ENCODE assay signal across 9 cellular contexts in the genomic region with DNA sequence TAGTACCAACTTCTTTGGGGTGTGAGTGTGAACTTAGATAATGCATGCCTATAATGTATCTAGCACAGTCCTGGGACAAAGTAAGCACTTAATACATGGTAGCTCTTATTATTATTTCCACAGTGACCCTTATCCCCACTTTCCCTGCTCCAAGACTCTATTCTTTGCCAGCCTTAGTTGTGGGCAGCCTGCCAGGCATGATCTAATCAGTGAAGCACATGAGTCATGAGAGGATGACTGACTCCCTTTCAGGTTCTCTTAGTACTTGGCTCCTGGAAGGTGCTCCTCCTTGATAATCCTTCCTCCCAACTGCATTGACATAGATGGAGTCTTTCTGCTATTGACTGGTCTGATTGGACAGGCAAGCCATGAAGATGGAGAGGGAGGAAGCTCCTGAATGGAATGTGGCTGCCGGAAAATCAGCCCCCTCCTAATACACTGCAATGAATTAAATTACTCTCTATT. TPM values are rescaled to one million over a fixed set of nuclear protein-coding genes. Genes with fewer than 3 reads are reported as not detected.
A peak's percentile ranks its signal among the peaks of the same experiment; 100 is the strongest.
DNase-seq lines count a peak whose midpoint lies in the region; ATAC-seq and TF ChIP-seq lines count a peak whose summit lies in the region.
"Had no signal": no experiment of that assay in that cellular context is flagged by ENCODE, and none has a peak within 500 bp of the region (broad histone marks: within the 10 kb centered on the region; RNA-seq: fewer than 3 reads in every experiment).

No MANE protein-coding gene starts in this region.

- H3K27me3 Mint-ChIP-seq in activated CD4-positive, alpha-beta T cell treated with anti-CD3 and anti-CD28 coated beads for 36 hours, result peaks cover 9% of the 10 kb centered on the region

- H3K36me3 ChIP-seq in SJSA1 (no peaks in the 10 kb centered on the region), heart left ventricle (no peaks in the 10 kb centered on the region), testis (ENCODE audit: low read depth, missing control alignments) (no peaks in the 10 kb centered on the region)
- H3K36me3 ChIP-seq: cardiac muscle cell had no signal

- H3K36me3 Mint-ChIP-seq in activated CD4-positive, alpha-beta T cell treated with anti-CD3 and anti-CD28 coated beads for 36 hours (ENCODE audit: low read depth), result no peaks in the 10 kb centered on the region

- no peak overlapping the region for H3K27ac Mint-ChIP-seq in activated CD4-positive, alpha-beta T cell treated with anti-CD3 and anti-CD28 coated beads for 36 hours

- TF ChIP-seq POLR2A in heart left ventricle (IDR thresholded peaks at IDR 0.05) (no peak), testis (IDR thresholded peaks at IDR 0.05) (no peak)

- intact Hi-C loops in activated CD4-positive, alpha-beta T cell treated with anti-CD3 and anti-CD28 coated beads for 36 hours (cut with DNase I, micrococcal nuclease), result loop anchor here (1.0 to 10.0 kb wide), 9 partner anchors 83 to 1887 kb away; a partner anchor contains a TSS
- intact Hi-C loops in heart left ventricle (cut with DNase I) (loop anchor here in 9 of 10 donors (2.0 to 10.0 kb wide), 9 partner anchors 83 to 497 kb away; a partner anchor contains a TSS), testis (cut with DNase I; ENCODE audit: low total_unique reads) (loop anchor here (10.0 kb wide), 1 partner anchor 264 kb away; no protein-coding TSS in a partner anchor)

- H3K9me3 Mint-ChIP-seq in activated CD4-positive, alpha-beta T cell treated with anti-CD3 and anti-CD28 coated beads for 36 hours (ENCODE audit: low read depth), result no peaks in the 10 kb centered on the region

- no peak overlapping the region for H3K4me3 ChIP-seq in SJSA1
- H3K4me3 ChIP-seq in heart left ventricle, result no peak overlapping the region
- H3K4me3 ChIP-seq in testis, result no peak overlapping the region
- H3K4me3 ChIP-seq: cardiac muscle cell had no signal

- DNase-seq in activated CD4-positive, alpha-beta T cell treated with anti-CD3 and anti-CD28 coated beads for 36 hours, result peak; percentile 60
- DNase-seq in activated CD4-positive, alpha-beta T cell treated with anti-CD3 and anti-CD28 coated beads for 1 hour, result no peak
- DNase-seq in SJSA1 (ENCODE audit: low read depth in 1 of 2, low spot score in 2 of 2) (peak; percentile 86 to 92), heart left ventricle (peak; percentile 48 to 86 (median 70)), testis (peak; percentile 71), HuH-7.5 (ENCODE audit: low spot score) (no peak), NCI-H524 treated with DMSO at 0.1 percent for 48 hours (lab: John Stamatoyannopoulos, UW) (no peak)

- CTCF ChIA-PET in activated CD4-positive, alpha-beta T cell treated with anti-CD3 and anti-CD28 coated beads for 36 hours (lab: Charles Lee), result interaction anchor here (0.8 to 2.0 kb wide), 11 partner anchors 9 to 496 kb away, joined by 3 to 7 read pairs (median 4); no protein-coding TSS in a partner anchor

- H3K27ac ChIP-seq in SJSA1 (peak overlapping the region; percentile 40), heart left ventricle (no peak overlapping the region), testis (no peak overlapping the region)
- H3K27ac ChIP-seq: cardiac muscle cell had no signal

- WGBS in heart left ventricle, 4 donors, result 46 to 83% (median 71%) methylated on average over 1 of the region's 1 CpG
- WGBS in testis, 2 donors, result 92 to 95% methylated on average over 1 of the region's 1 CpG

- no peak for TF ChIP-seq CTCF in heart left ventricle (IDR thresholded peaks at IDR 0.05)
- no peak for TF ChIP-seq CTCF in testis (IDR thresholded peaks at IDR 0.05)

- no peaks in the 10 kb centered on the region for H3K4me1 Mint-ChIP-seq in activated CD4-positive, alpha-beta T cell treated with anti-CD3 and anti-CD28 coated beads for 36 hours

- H3K4me3 Mint-ChIP-seq in activated CD4-positive, alpha-beta T cell treated with anti-CD3 and anti-CD28 coated beads for 36 hours, result no peak overlapping the region

- H3K27me3 ChIP-seq in SJSA1 (replicated peaks), result no peaks in the 10 kb centered on the region
- no peaks in the 10 kb centered on the region for H3K27me3 ChIP-seq in heart left ventricle
- H3K27me3 ChIP-seq in testis, result no peaks in the 10 kb centered on the region

- ATAC-seq in activated CD4-positive, alpha-beta T cell treated with anti-CD3 and anti-CD28 coated beads for 36 hours, result peak; percentile 33
- peak in 3 of 4 donors; percentile 54 to 86 (median 74) for ATAC-seq in heart left ventricle
- no peak for ATAC-seq in GM21737 (IDR thresholded peaks at IDR 0.05; ENCODE audit: unreplicated experiment)

- peaks cover 37% of the 10 kb centered on the region for H3K4me1 ChIP-seq in SJSA1 (replicated peaks)
- peaks cover 0 to 15% (median 10%) of the 10 kb centered on the region in 12 donors for H3K4me1 ChIP-seq in heart left ventricle
- H3K4me1 ChIP-seq in testis, result no peaks in the 10 kb centered on the region

- POLR2A ChIA-PET in activated CD4-positive, alpha-beta T cell treated with anti-CD3 and anti-CD28 coated beads for 36 hours (lab: Charles Lee), result no interaction called here

- H3K9me3 ChIP-seq in SJSA1 (replicated peaks), result no peaks in the 10 kb centered on the region
- H3K9me3 ChIP-seq in heart left ventricle, result no peaks in the 10 kb centered on the region
- H3K9me3 ChIP-seq in testis, result no peaks in the 10 kb centered on the region

RNA-seq across cellular contexts. Expression of a gene that starts 17.4 kb away (rescaled TPM):
- total RNA-seq in activated CD4-positive, alpha-beta T cell treated with anti-CD3 and anti-CD28 coated beads for 36 hours, result under 1 TPM; 0.07 to 0.11 TPM
- total RNA-seq in SJSA1 (2014; rRNA removed; shearing (Covaris generic)), result 208 and 330 TPM in 2 replicates
- total RNA-seq in heart left ventricle (10 to 100 TPM; 27.2 to 80.2 (median 44.6) TPM), testis (10 to 100 TPM; 28.1 to 46.0 TPM)
- polyA plus RNA-seq in heart left ventricle (10 to 100 TPM in 1 of 2 donors, 1 to 10 TPM in 1; 7.7 to 47.3 TPM), testis (ENCODE audit: insufficient read depth, low read depth, low replicate concordance) (39.3 TPM)

Comparison
In these comparisons a context has a peak if more than half of its experiments do, and no peak if none do; other contexts are left out.
1. DNase-seq: peak in activated CD4-positive, alpha-beta T cell treated with anti-CD3 and anti-CD28 coated beads for 36 hours (single experiment), SJSA1 (2 of 2), heart left ventricle (5 of 5) and testis (single experiment); none in activated CD4-positive, alpha-beta T cell treated with anti-CD3 and anti-CD28 coated beads for 1 hour (single experiment), HuH-7.5 (single experiment) and NCI-H524 treated with DMSO at 0.1 percent for 48 hours (single experiment).
2. RNA of a gene that starts 17.4 kb away (total RNA-seq): 208 to 330 TPM in SJSA1, 28.1 to 46.0 TPM in testis and 27.2 to 80.2 TPM in heart left ventricle; 0.07 to 0.11 TPM in activated CD4-positive, alpha-beta T cell treated with anti-CD3 and anti-CD28 coated beads for 36 hours; every median in the first group is over 10 times any median in the second.